In the genomic region with DNA sequence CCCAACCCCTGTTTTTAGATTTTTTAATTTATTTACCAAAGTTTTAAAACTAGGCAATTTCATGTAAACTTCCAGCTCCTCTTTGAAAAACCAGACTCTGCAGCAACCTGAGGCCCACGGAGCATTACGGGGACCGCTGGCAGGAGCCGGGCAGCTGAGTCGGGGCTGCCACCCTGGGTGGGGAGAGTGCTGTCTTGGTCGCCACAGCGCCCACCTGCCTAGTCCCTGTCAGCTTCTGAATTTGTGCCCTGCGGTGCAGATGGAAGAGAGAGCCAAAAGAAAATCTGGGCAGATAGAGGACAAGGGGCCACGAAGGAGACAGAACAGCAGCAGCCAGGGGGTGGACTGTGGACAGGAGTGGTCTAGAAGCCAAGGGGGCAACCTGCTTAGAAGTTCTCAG, we compare ENCODE assay signal across 1 cellular context.
TF ChIP-seq lines count a peak whose summit lies in the region.

No MANE protein-coding gene starts in this region.

TF ChIP-seq in GM23338, 12 proteins besides CTCF, POLR2A, EP300 and RAD21:
- TF ChIP-seq, protein P1, sequence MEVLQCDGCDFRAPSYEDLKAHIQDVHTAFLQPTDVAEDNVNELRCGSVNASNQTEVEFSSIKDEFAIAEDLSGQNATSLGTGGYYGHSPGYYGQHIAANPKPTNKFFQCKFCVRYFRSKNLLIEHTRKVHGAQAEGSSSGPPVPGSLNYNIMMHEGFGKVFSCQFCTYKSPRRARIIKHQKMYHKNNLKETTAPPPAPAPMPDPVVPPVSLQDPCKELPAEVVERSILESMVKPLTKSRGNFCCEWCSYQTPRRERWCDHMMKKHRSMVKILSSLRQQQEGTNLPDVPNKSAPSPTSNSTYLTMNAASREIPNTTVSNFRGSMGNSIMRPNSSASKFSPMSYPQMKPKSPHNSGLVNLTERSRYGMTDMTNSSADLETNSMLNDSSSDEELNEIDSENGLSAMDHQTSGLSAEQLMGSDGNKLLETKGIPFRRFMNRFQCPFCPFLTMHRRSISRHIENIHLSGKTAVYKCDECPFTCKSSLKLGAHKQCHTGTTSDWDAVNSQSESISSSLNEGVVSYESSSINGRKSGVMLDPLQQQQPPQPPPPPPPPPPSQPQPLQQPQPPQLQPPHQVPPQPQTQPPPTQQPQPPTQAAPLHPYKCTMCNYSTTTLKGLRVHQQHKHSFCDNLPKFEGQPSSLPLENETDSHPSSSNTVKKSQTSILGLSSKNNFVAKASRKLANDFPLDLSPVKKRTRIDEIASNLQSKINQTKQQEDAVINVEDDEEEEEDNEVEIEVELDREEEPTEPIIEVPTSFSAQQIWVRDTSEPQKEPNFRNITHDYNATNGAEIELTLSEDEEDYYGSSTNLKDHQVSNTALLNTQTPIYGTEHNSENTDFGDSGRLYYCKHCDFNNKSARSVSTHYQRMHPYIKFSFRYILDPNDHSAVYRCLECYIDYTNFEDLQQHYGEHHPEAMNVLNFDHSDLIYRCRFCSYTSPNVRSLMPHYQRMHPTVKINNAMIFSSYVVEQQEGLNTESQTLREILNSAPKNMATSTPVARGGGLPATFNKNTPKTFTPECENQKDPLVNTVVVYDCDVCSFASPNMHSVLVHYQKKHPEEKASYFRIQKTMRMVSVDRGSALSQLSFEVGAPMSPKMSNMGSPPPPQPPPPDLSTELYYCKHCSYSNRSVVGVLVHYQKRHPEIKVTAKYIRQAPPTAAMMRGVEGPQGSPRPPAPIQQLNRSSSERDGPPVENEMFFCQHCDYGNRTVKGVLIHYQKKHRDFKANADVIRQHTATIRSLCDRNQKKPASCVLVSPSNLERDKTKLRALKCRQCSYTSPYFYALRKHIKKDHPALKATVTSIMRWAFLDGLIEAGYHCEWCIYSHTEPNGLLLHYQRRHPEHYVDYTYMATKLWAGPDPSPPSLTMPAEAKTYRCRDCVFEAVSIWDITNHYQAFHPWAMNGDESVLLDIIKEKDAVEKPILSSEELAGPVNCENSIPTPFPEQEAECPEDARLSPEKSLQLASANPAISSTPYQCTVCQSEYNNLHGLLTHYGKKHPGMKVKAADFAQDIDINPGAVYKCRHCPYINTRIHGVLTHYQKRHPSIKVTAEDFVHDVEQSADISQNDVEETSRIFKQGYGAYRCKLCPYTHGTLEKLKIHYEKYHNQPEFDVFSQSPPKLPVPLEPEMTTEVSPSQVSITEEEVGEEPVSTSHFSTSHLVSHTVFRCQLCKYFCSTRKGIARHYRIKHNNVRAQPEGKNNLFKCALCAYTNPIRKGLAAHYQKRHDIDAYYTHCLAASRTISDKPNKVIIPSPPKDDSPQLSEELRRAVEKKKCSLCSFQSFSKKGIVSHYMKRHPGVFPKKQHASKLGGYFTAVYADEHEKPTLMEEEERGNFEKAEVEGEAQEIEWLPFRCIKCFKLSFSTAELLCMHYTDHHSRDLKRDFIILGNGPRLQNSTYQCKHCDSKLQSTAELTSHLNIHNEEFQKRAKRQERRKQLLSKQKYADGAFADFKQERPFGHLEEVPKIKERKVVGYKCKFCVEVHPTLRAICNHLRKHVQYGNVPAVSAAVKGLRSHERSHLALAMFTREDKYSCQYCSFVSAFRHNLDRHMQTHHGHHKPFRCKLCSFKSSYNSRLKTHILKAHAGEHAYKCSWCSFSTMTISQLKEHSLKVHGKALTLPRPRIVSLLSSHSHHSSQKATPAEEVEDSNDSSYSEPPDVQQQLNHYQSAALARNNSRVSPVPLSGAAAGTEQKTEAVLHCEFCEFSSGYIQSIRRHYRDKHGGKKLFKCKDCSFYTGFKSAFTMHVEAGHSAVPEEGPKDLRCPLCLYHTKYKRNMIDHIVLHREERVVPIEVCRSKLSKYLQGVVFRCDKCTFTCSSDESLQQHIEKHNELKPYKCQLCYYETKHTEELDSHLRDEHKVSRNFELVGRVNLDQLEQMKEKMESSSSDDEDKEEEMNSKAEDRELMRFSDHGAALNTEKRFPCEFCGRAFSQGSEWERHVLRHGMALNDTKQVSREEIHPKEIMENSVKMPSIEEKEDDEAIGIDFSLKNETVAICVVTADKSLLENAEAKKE (CRISPR knock-in tag; IDR thresholded peaks at IDR 0.05): no peak
- TF ChIP-seq CREB1 (CRISPR knock-in tag; IDR thresholded peaks at IDR 0.05; ENCODE audit: low read depth) (no peak), ZNF114 (CRISPR knock-in tag; IDR thresholded peaks at IDR 0.05) (no peak), JUNB (IDR thresholded peaks at IDR 0.05; ENCODE audit: unreplicated experiment) (no peak), STAT1 (IDR thresholded peaks at IDR 0.05; ENCODE audit: unreplicated experiment) (no peak), EZH2 (IDR thresholded peaks at IDR 0.05; ENCODE audit: low read depth, unreplicated experiment) (no peak), EZH2phosphoT487 (IDR thresholded peaks at IDR 0.05; ENCODE audit: unreplicated experiment) (no peak), NANOG (IDR thresholded peaks at IDR 0.05; ENCODE audit: borderline replicate concordance) (no peak), POLR2AphosphoS5 (IDR thresholded peaks at IDR 0.05; ENCODE audit: low read depth) (no peak), ZNF331 (CRISPR knock-in tag; IDR thresholded peaks at IDR 0.05; ENCODE audit: low read depth) (no peak)
- TF ChIP-seq, protein P2, sequence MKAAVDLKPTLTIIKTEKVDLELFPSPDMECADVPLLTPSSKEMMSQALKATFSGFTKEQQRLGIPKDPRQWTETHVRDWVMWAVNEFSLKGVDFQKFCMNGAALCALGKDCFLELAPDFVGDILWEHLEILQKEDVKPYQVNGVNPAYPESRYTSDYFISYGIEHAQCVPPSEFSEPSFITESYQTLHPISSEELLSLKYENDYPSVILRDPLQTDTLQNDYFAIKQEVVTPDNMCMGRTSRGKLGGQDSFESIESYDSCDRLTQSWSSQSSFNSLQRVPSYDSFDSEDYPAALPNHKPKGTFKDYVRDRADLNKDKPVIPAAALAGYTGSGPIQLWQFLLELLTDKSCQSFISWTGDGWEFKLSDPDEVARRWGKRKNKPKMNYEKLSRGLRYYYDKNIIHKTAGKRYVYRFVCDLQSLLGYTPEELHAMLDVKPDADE (IDR thresholded peaks at IDR 0.05): no peak
- TF ChIP-seq, protein P3, sequence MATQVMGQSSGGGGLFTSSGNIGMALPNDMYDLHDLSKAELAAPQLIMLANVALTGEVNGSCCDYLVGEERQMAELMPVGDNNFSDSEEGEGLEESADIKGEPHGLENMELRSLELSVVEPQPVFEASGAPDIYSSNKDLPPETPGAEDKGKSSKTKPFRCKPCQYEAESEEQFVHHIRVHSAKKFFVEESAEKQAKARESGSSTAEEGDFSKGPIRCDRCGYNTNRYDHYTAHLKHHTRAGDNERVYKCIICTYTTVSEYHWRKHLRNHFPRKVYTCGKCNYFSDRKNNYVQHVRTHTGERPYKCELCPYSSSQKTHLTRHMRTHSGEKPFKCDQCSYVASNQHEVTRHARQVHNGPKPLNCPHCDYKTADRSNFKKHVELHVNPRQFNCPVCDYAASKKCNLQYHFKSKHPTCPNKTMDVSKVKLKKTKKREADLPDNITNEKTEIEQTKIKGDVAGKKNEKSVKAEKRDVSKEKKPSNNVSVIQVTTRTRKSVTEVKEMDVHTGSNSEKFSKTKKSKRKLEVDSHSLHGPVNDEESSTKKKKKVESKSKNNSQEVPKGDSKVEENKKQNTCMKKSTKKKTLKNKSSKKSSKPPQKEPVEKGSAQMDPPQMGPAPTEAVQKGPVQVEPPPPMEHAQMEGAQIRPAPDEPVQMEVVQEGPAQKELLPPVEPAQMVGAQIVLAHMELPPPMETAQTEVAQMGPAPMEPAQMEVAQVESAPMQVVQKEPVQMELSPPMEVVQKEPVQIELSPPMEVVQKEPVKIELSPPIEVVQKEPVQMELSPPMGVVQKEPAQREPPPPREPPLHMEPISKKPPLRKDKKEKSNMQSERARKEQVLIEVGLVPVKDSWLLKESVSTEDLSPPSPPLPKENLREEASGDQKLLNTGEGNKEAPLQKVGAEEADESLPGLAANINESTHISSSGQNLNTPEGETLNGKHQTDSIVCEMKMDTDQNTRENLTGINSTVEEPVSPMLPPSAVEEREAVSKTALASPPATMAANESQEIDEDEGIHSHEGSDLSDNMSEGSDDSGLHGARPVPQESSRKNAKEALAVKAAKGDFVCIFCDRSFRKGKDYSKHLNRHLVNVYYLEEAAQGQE (IDR thresholded peaks at IDR 0.05; ENCODE audit: unreplicated experiment): no peak
